Comparison of ENCODE assay signal across 1 cellular context in the genomic region with DNA sequence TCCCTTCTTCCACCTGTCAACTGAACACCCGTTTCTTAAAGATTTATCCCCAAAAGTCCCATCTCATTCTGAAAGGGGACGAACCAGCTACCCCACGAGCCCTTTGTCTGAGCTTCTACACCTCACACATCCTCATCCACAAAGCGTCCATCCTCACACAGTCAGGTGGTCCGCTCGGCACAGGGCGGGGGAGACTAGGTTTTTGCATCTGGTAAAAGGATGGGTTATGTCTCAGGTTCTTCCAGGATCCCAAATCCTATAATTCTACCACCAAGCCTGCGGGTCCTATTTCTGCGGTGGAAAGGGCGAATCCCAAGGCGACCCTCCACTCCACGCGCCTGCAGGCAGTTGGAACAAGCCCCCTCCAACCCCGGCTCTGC.
TF ChIP-seq lines count a peak whose summit lies in the region.

No MANE protein-coding gene starts in this region.

TF ChIP-seq in HepG2, 621 proteins besides CTCF, POLR2A, EP300 and RAD21 (continues in another document):
- TF ChIP-seq ZNF563 (CRISPR knock-in tag; IDR thresholded peaks at IDR 0.05) (0 out of 2 replicates have a peak, but pooled peaks have one; percentile 4), ATF7 (IDR thresholded peaks at IDR 0.05) (no peak), ATF7 (CRISPR knock-in tag; IDR thresholded peaks at IDR 0.05) (0 out of 2 replicates have a peak, but pooled peaks have one; percentile 26), CSRNP1 (CRISPR knock-in tag; IDR thresholded peaks at IDR 0.05) (0 out of 2 replicates have a peak, but pooled peaks have one; percentile 2), SAFB2 (CRISPR knock-in tag; IDR thresholded peaks at IDR 0.05; ENCODE audit: borderline replicate concordance, low read depth) (no peak), SNAPC5 (CRISPR knock-in tag; IDR thresholded peaks at IDR 0.05; ENCODE audit: borderline replicate concordance) (peak; percentile 41; the same call in 1 of the 2 replicates), ZNF883 (CRISPR knock-in tag; IDR thresholded peaks at IDR 0.05; ENCODE audit: not compliant biosample characterization) (no peak), ZNF788 (CRISPR knock-in tag; IDR thresholded peaks at IDR 0.05; ENCODE audit: borderline replicate concordance) (no peak), ZNF530 (CRISPR knock-in tag; IDR thresholded peaks at IDR 0.05; ENCODE audit: low read depth) (0 out of 2 replicates have a peak, but pooled peaks have one; percentile 81), TIGD3 (CRISPR knock-in tag; IDR thresholded peaks at IDR 0.05; ENCODE audit: borderline replicate concordance) (0 out of 2 replicates have a peak, but pooled peaks have one; percentile 2), ZNF441 (CRISPR knock-in tag; IDR thresholded peaks at IDR 0.05; ENCODE audit: borderline replicate concordance) (no peak), SIN3A (IDR thresholded peaks at IDR 0.05; ENCODE audit: borderline replicate concordance, low read depth, low read length) (0 out of 2 replicates have a peak, but pooled peaks have one; percentile 6), MXI1 (IDR thresholded peaks at IDR 0.05; ENCODE audit: borderline replicate concordance, low read depth, low read length) (no peak), SALL1 (CRISPR knock-in tag; IDR thresholded peaks at IDR 0.05) (0 out of 2 replicates have a peak, but pooled peaks have one; percentile 5), ZC3H13 (CRISPR knock-in tag; IDR thresholded peaks at IDR 0.05) (0 out of 2 replicates have a peak, but pooled peaks have one; percentile 20), ZNF609 (CRISPR knock-in tag; IDR thresholded peaks at IDR 0.05; ENCODE audit: borderline replicate concordance) (peak; percentile 13; the same call in 1 of the 2 replicates), RBM22 (optimal IDR thresholded peaks at IDR 0.05; ENCODE audit: low read length) (no peak), GZF1 (CRISPR knock-in tag; IDR thresholded peaks at IDR 0.05) (no peak; the same call in 1 of the 2 replicates), ZNF264 (CRISPR knock-in tag; IDR thresholded peaks at IDR 0.05) (no peak), WIZ (CRISPR knock-in tag; IDR thresholded peaks at IDR 0.05) (0 out of 2 replicates have a peak, but pooled peaks have one; percentile 14), NFIB (CRISPR knock-in tag; IDR thresholded peaks at IDR 0.05; ENCODE audit: borderline replicate concordance) (peak; percentile 64; the same call in 1 of the 2 replicates), DMTF1 (CRISPR knock-in tag; IDR thresholded peaks at IDR 0.05) (no peak), ZNF281 (CRISPR knock-in tag; IDR thresholded peaks at IDR 0.05; ENCODE audit: borderline replicate concordance) (no peak)
- TF ChIP-seq, protein P1, sequence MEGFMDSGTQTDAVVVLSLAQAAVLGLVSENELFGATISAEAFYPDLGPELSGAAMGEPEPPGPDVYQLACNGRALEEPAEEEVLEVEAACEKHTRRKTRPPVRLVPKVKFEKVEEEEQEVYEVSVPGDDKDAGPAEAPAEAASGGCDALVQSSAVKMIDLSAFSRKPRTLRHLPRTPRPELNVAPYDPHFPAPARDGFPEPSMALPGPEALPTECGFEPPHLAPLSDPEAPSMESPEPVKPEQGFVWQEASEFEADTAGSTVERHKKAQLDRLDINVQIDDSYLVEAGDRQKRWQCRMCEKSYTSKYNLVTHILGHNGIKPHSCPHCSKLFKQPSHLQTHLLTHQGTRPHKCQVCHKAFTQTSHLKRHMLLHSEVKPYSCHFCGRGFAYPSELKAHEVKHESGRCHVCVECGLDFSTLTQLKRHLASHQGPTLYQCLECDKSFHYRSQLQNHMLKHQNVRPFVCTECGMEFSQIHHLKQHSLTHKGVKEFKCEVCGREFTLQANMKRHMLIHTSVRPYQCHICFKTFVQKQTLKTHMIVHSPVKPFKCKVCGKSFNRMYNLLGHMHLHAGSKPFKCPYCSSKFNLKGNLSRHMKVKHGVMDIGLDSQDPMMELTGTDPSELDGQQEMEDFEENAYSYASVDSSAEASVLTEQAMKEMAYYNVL (CRISPR knock-in tag; IDR thresholded peaks at IDR 0.05; ENCODE audit: borderline replicate concordance) = no peak
- TF ChIP-seq, protein P2, sequence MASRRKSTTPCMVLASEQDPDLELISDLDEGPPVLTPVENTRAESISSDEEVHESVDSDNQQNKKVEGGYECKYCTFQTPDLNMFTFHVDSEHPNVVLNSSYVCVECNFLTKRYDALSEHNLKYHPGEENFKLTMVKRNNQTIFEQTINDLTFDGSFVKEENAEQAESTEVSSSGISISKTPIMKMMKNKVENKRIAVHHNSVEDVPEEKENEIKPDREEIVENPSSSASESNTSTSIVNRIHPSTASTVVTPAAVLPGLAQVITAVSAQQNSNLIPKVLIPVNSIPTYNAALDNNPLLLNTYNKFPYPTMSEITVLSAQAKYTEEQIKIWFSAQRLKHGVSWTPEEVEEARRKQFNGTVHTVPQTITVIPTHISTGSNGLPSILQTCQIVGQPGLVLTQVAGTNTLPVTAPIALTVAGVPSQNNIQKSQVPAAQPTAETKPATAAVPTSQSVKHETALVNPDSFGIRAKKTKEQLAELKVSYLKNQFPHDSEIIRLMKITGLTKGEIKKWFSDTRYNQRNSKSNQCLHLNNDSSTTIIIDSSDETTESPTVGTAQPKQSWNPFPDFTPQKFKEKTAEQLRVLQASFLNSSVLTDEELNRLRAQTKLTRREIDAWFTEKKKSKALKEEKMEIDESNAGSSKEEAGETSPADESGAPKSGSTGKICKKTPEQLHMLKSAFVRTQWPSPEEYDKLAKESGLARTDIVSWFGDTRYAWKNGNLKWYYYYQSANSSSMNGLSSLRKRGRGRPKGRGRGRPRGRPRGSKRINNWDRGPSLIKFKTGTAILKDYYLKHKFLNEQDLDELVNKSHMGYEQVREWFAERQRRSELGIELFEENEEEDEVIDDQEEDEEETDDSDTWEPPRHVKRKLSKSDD (CRISPR knock-in tag; IDR thresholded peaks at IDR 0.05; ENCODE audit: low read depth) = peak; percentile 25; the same call in 1 of the 2 replicates
- TF ChIP-seq, protein P3, sequence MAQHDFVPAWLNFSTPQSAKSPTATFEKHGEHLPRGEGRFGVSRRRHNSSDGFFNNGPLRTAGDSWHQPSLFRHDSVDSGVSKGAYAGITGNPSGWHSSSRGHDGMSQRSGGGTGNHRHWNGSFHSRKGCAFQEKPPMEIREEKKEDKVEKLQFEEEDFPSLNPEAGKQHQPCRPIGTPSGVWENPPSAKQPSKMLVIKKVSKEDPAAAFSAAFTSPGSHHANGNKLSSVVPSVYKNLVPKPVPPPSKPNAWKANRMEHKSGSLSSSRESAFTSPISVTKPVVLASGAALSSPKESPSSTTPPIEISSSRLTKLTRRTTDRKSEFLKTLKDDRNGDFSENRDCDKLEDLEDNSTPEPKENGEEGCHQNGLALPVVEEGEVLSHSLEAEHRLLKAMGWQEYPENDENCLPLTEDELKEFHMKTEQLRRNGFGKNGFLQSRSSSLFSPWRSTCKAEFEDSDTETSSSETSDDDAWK (CRISPR knock-in tag; IDR thresholded peaks at IDR 0.05) = no peak
- TF ChIP-seq, protein P4, sequence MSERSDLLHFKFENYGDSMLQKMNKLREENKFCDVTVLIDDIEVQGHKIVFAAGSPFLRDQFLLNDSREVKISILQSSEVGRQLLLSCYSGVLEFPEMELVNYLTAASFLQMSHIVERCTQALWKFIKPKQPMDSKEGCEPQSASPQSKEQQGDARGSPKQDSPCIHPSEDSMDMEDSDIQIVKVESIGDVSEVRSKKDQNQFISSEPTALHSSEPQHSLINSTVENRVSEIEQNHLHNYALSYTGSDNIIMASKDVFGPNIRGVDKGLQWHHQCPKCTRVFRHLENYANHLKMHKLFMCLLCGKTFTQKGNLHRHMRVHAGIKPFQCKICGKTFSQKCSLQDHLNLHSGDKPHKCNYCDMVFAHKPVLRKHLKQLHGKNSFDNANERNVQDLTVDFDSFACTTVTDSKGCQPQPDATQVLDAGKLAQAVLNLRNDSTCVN (CRISPR knock-in tag; IDR thresholded peaks at IDR 0.05; ENCODE audit: borderline replicate concordance) = peak; percentile 13; the same call in 1 of the 2 replicates
- TF ChIP-seq, protein P5, sequence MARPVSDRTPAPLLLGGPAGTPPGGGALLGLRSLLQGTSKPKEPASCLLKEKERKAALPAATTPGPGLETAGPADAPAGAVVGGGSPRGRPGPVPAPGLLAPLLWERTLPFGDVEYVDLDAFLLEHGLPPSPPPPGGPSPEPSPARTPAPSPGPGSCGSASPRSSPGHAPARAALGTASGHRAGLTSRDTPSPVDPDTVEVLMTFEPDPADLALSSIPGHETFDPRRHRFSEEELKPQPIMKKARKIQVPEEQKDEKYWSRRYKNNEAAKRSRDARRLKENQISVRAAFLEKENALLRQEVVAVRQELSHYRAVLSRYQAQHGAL (CRISPR knock-in tag; IDR thresholded peaks at IDR 0.05; ENCODE audit: not compliant biosample characterization) = no peak
